Comparison of ENCODE assay signal across 8 cellular contexts in genomic region chr19:29211562-29212416, GRCh38. TPM values are rescaled to one million over a fixed set of nuclear protein-coding genes. Genes with fewer than 3 reads are reported as not detected.
DNase-seq lines count a peak whose midpoint lies in the region; ATAC-seq and TF ChIP-seq lines count a peak whose summit lies in the region.

No MANE protein-coding gene starts in this region.

- peak overlapping the region; percentile 91 for H3K4me3 Mint-ChIP-seq in activated T-cell treated with anti-CD3 and anti-CD28 coated beads, Interleukin-2, amount 50 U/mL, for 4 hours

- in situ Hi-C loops in ACHN (cut with HindIII; ENCODE audit: low pct_ligation_motif_present, low pct_unique_long_range_greater_than_20kb, low sequenced_read_pairs): no loop called here
- in situ Hi-C loops in HAP-1 (cut with MboI; ENCODE audit: low sequenced_read_pairs): loop anchor here (25.0 kb wide), 1 partner anchor 476 kb away; no protein-coding TSS in a partner anchor
- in situ Hi-C loops in gastrocnemius medialis (cut with MboI; ENCODE audit: low sequenced_read_pairs in 4 of 4): loop anchor here in 2 of 4 donors (25.0 kb wide), 2 partner anchors 401 to 501 kb away; partner anchors contain the start of genes POP4 (in 2 of the 2) and C19orf12 (in 1 of the 2)

- peaks cover 27% of the 10 kb centered on the region for H3K36me3 Mint-ChIP-seq in activated T-cell treated with anti-CD3 and anti-CD28 coated beads, Interleukin-2, amount 50 U/mL, for 4 hours (ENCODE audit: insufficient read depth)

- WGBS in heart right ventricle, 2 donors: 17 to 28% methylated on average over 18 of the region's 18 CpGs

- H3K9me3 ChIP-seq in HAP-1: no peaks in the 10 kb centered on the region
- H3K9me3 ChIP-seq in heart right ventricle: no peaks in the 10 kb centered on the region
- no peaks in the 10 kb centered on the region for H3K9me3 ChIP-seq in gastrocnemius medialis

- peaks cover 18% of the 10 kb centered on the region for H3K4me1 ChIP-seq in HAP-1
- H3K4me1 ChIP-seq in heart right ventricle: peaks cover 13 to 43% (median 33%) of the 10 kb centered on the region in 9 donors
- peaks cover 39 to 41% of the 10 kb centered on the region in 2 donors for H3K4me1 ChIP-seq in gastrocnemius medialis

- H3K4me1 Mint-ChIP-seq in activated T-cell treated with anti-CD3 and anti-CD28 coated beads, Interleukin-2, amount 50 U/mL, for 4 hours (ENCODE audit: low read depth): peaks cover 39% of the 10 kb centered on the region

- peak overlapping the region; percentile 94 to 98 (median 97) for H3K27ac ChIP-seq in heart right ventricle
- H3K27ac ChIP-seq in gastrocnemius medialis: peak overlapping the region; percentile 88 to 94 (median 92)

- H3K9me3 Mint-ChIP-seq in activated T-cell treated with anti-CD3 and anti-CD28 coated beads, Interleukin-2, amount 50 U/mL, for 4 hours: peaks cover 4% of the 10 kb centered on the region

- peaks cover 3% of the 10 kb centered on the region for H3K27me3 Mint-ChIP-seq in activated T-cell treated with anti-CD3 and anti-CD28 coated beads, Interleukin-2, amount 50 U/mL, for 4 hours (ENCODE audit: low read depth)

- H3K27me3 ChIP-seq in HAP-1 (ENCODE audit: low read depth): no peaks in the 10 kb centered on the region
- H3K27me3 ChIP-seq in heart right ventricle: no peaks in the 10 kb centered on the region
- H3K27me3 ChIP-seq in gastrocnemius medialis: no peaks in the 10 kb centered on the region

- H3K4me3 ChIP-seq in HAP-1: peak overlapping the region; percentile 76
- H3K4me3 ChIP-seq in heart right ventricle: peak overlapping the region; percentile 86 to 99 (median 91)
- H3K4me3 ChIP-seq in gastrocnemius medialis: peak overlapping the region; percentile 70 to 84 (median 70)

- intact Hi-C loops in heart right ventricle (cut with DNase I) (no loop called here), gastrocnemius medialis (cut with DNase I; ENCODE audit: low total_unique reads) (loop anchor here (5.0 kb wide), 2 partner anchors 36 to 1419 kb away; no protein-coding TSS in a partner anchor)

- DNase-seq in ACHN: peak; percentile 17
- DNase-seq in HAP-1 (ENCODE audit: low spot score in 2 of 2): peak in 1 of 2 experiments; percentile 10
- no peak for DNase-seq in activated T-cell treated with anti-CD3 and anti-CD28 coated beads, Interleukin-2, amount 50 U/mL, for 4 hours
- no peak for DNase-seq in heart right ventricle
- DNase-seq in gastrocnemius medialis: no peak
- DNase-seq in effector CD8-positive, alpha-beta T cell (lab: John Stamatoyannopoulos, UW): no peak
- DNase-seq in T1000 (lab: John Stamatoyannopoulos, UW): no peak

- TF ChIP-seq POLR2A in gastrocnemius medialis (IDR thresholded peaks at IDR 0.05): no peak

- H3K36me3 ChIP-seq in HAP-1 (replicated peaks): peaks cover 28% of the 10 kb centered on the region
- H3K36me3 ChIP-seq in heart right ventricle: peaks cover 0 to 15% (median 4%) of the 10 kb centered on the region in 9 donors
- H3K36me3 ChIP-seq in gastrocnemius medialis: peaks cover 0 to 7% of the 10 kb centered on the region in 2 donors

- ATAC-seq in activated T-cell treated with anti-CD3 and anti-CD28 coated beads, Interleukin-2, amount 50 U/mL, for 4 hours: no peak
- no peak for ATAC-seq in heart right ventricle
- peak; percentile 12 to 37 for ATAC-seq in gastrocnemius medialis
- ATAC-seq in HG02623 (IDR thresholded peaks at IDR 0.05; ENCODE audit: unreplicated experiment): no peak

- TF ChIP-seq CTCF in heart right ventricle (IDR thresholded peaks at IDR 0.05) (no peak), gastrocnemius medialis (IDR thresholded peaks at IDR 0.05 in 4 of 5, conservative IDR thresholded peaks at IDR 0.05 in 1 of 5) (no peak)

RNA-seq across cellular contexts. Expression of gene UQCRFS1, which starts 1.2 kb away (rescaled TPM):
- total RNA-seq in activated T-cell treated with anti-CD3 and anti-CD28 coated beads, Interleukin-2, amount 50 U/mL, for 4 hours: 10 to 100 TPM; 45.8 to 57.6 (median 52.3) TPM
- total RNA-seq in heart right ventricle: 100 to 1,000 TPM; 104 to 200 (median 164) TPM
- 100 to 1,000 TPM in 1 of 2 donors, 10 to 100 TPM in 1; 18.7 to 127 TPM for polyA plus RNA-seq in heart right ventricle
- 100 to 1,000 TPM in 3 of 4 donors, 10 to 100 TPM in 1; 78.1 to 142 (median 106) TPM for total RNA-seq in gastrocnemius medialis

Comparison
In these comparisons a context has a peak if more than half of its experiments do, and no peak if none do; other contexts are left out.
1. ATAC-seq: peak in gastrocnemius medialis (2 of 2); none in activated T-cell treated with anti-CD3 and anti-CD28 coated beads, Interleukin-2, amount 50 U/mL, for 4 hours (0 of 2), heart right ventricle (0 of 8) and HG02623 (single experiment).
2. Peak in every context shown above with its lines, with median percentiles within 50 percentile points of each other: H3K4me3 ChIP-seq.